ENCODE assay signal across 8 cellular contexts in genomic region chr6:162727347-162728176, GRCh38. TPM values are rescaled to one million over a fixed set of nuclear protein-coding genes. Genes with fewer than 3 reads are reported as not detected.
DNase-seq lines count a peak whose midpoint lies in the region; ATAC-seq and TF ChIP-seq lines count a peak whose summit lies in the region.

Gene PACRG (plus strand): TSS chr6:162727974.
Gene PRKN (minus strand): TSS chr6:162727766.

- H3K4me3 ChIP-seq in breast epithelium (peak within 1 kb of the TSS; percentile 94), iPS-18a (ENCODE audit: low read length) (peak within 1 kb of the TSS; percentile 72), skeletal muscle cell (ENCODE audit: low read depth, low read length) (peak within 1 kb of the TSS; percentile 88)

- H3K9me3 ChIP-seq in breast epithelium (peaks cover 0 to 9% of the 10 kb centered on the region in 2 donors), iPS-18a (ENCODE audit: control insufficient read depth, low read depth, low read length) (no peaks in the 10 kb centered on the region)

- intact Hi-C loops in breast epithelium (cut with DNase I; ENCODE audit: low total_unique reads), result no loop called here

- TF ChIP-seq POLR2A in GM18505 (IDR thresholded peaks at IDR 0.05; ENCODE audit: borderline replicate concordance, extremely low read depth, insufficient read depth, insufficient read length), result peak; percentile 31
- TF ChIP-seq POLR2A in breast epithelium (IDR thresholded peaks at IDR 0.05), result peak; percentile 70

- peak within 1 kb of the TSS; percentile 68 for H3K27ac ChIP-seq in VCaP
- peak within 1 kb of the TSS; percentile 94 for H3K27ac ChIP-seq in breast epithelium
- H3K27ac ChIP-seq in iPS-18a (ENCODE audit: low read length), result peak within 1 kb of the TSS; percentile 78

- no peak for TF ChIP-seq CTCF in VCaP (conservative IDR thresholded peaks at IDR 0.05)
- TF ChIP-seq CTCF in breast epithelium (IDR thresholded peaks at IDR 0.05), result no peak

- DNase-seq in NCI-H2081 (lab: John Stamatoyannopoulos, UW) (peak; percentile 95 to 96), breast epithelium (ENCODE audit: low spot score in 2 of 2) (peak; percentile 98 to 99), skeletal muscle cell (ENCODE audit: low read depth) (peak; percentile 89), AML-193 (lab: John Stamatoyannopoulos, UW) (no peak)

- no peaks in the 10 kb centered on the region for H3K4me1 ChIP-seq in breast epithelium
- H3K4me1 ChIP-seq in iPS-18a (ENCODE audit: control insufficient read depth, low read depth, low read length), result peaks cover 10% of the 10 kb centered on the region

- peak within 1 kb of the TSS; percentile 46 for H3K9ac ChIP-seq in iPS-18a (ENCODE audit: low read length)

- H3K36me3 ChIP-seq in breast epithelium (no peaks in the 10 kb centered on the region), iPS-18a (ENCODE audit: control insufficient read depth, low read depth, low read length) (no peaks in the 10 kb centered on the region)

- H3K27me3 ChIP-seq in breast epithelium (no peaks in the 10 kb centered on the region), iPS-18a (ENCODE audit: control insufficient read depth, insufficient read depth, low read length) (peaks cover 9% of the 10 kb centered on the region)

- peak; percentile 98 for ATAC-seq in GM18505 (IDR thresholded peaks at IDR 0.05; ENCODE audit: unreplicated experiment)
- peak; percentile 97 for ATAC-seq in HG02973 (IDR thresholded peaks at IDR 0.05; ENCODE audit: unreplicated experiment)

RNA-seq across cellular contexts. Expression of gene PACRG, which starts in this region (rescaled TPM):
- total RNA-seq in breast epithelium, result 1 to 10 TPM in 2 of 3 donors, under 1 TPM in 1; 0.64 to 6.4 (median 4.6) TPM

RNA-seq across cellular contexts. Expression of gene PRKN, which starts in this region (rescaled TPM):
- 10 to 100 TPM in 2 of 3 donors, 1 to 10 TPM in 1; 7.2 to 19.0 (median 11.2) TPM for total RNA-seq in breast epithelium

Comparison
In these comparisons a context has a peak if more than half of its experiments do, and no peak if none do; other contexts are left out.
1. DNase-seq: peak in NCI-H2081 (2 of 2), breast epithelium (2 of 2) and skeletal muscle cell (single experiment); none in AML-193 (0 of 2).
2. Peak in every context shown above with its lines, with median percentiles within 50 percentile points of each other: H3K27ac ChIP-seq and H3K4me3 ChIP-seq.